Comparison of ENCODE assay signal across 8 cellular contexts in the genomic region with DNA sequence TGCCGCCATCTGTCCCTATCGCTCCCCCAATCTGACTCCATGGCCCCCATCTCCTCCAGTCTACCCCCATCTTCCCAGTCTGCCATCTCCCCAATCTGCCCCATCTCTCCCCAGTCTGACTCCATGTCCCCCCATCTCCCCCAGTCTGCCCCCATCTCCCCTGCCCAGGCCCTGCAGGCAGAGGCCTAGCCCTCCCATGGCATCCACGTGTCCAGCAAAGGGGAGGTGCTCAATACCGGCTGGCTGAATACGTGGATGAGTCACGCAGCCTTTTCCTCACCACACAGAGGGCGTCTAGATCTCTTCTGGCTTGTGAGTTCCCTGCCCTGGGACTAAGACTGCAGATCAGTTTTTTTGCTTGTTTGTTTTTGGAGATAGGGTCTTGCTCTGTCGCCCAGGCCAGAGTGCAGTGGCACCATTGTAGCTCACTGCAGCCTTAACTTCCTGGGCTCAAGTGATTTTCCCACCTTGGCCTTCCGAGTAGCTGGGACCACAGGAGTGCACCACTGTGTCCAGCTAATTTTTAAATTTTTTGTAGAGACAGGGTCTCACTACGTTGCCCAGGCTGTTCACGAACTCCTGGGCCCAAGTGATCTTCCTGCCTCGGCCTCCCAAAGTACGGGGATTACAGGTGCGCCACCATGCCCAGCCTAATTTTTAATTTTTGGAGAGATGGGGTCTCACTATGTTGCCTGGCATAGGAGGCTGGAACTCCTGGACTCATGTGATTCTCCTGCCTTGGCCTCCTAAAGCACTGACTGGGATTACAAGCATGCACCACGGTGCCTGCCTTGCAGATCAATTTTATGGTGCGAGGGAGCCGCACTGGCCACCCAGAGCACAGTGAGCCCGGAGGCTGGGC. TPM values are rescaled to one million over a fixed set of nuclear protein-coding genes. Genes with fewer than 3 reads are reported as not detected.
A peak's percentile ranks its signal among the peaks of the same experiment; 100 is the strongest.
DNase-seq lines count a peak whose midpoint lies in the region; ATAC-seq, FAIRE-seq and TF ChIP-seq lines count a peak whose summit lies in the region.

No MANE protein-coding gene starts in this region.

- H3K4me1 ChIP-seq in ascending aorta (peaks cover 0 to 20% of the 10 kb centered on the region in 2 donors), left ventricle myocardium inferior (peaks cover 42% of the 10 kb centered on the region)

- peak; percentile 83 for FAIRE-seq in urothelium cell line (lab: Jason Lieb, UNC)

- no peak for ATAC-seq in HG02678 (IDR thresholded peaks at IDR 0.05; ENCODE audit: unreplicated experiment)

- H3K27ac ChIP-seq in ascending aorta (peak overlapping the region; percentile 78 to 91), left ventricle myocardium inferior (replicated peaks) (peak overlapping the region; percentile 94)

- TF ChIP-seq CTCF in ascending aorta (IDR thresholded peaks at IDR 0.05) = no peak
- TF ChIP-seq CTCF in left ventricle myocardium inferior (IDR thresholded peaks at IDR 0.05; ENCODE audit: borderline replicate concordance) = no peak

- H3K4me3 ChIP-seq in ascending aorta (peak overlapping the region; percentile 83 to 86), left ventricle myocardium inferior (peak overlapping the region; percentile 94)

- H3K36me3 ChIP-seq in ascending aorta = peaks cover 0 to 19% of the 10 kb centered on the region in 2 donors
- H3K36me3 ChIP-seq in left ventricle myocardium inferior = peaks cover 9% of the 10 kb centered on the region

- no peaks in the 10 kb centered on the region for H3K27me3 ChIP-seq in ascending aorta
- H3K27me3 ChIP-seq in left ventricle myocardium inferior (ENCODE audit: low read depth) = no peaks in the 10 kb centered on the region

- intact Hi-C loops in ascending aorta (cut with DNase I) (loop anchor here (1.0 to 2.0 kb wide), 4 partner anchors 14 to 36 kb away; no protein-coding TSS in a partner anchor), left ventricle myocardium inferior (cut with micrococcal nuclease) (no loop called here), posterior vena cava (cut with DNase I) (no loop called here)

- no peaks in the 10 kb centered on the region for H3K9me3 ChIP-seq in ascending aorta
- H3K9me3 ChIP-seq in left ventricle myocardium inferior (replicated peaks) = no peaks in the 10 kb centered on the region

- DNase-seq in GF-D8 (lab: John Stamatoyannopoulos, UW) = peak; percentile 75
- DNase-seq in LHCN-M2 (ENCODE audit: low read depth) = peak; percentile 97
- peak in 4 of 5 donors; percentile 48 to 71 (median 52) for DNase-seq in T-helper 1 cell
- DNase-seq in ascending aorta (ENCODE audit: low spot score in 2 of 2) = peak; percentile 82 to 94
- peak; percentile 81 for DNase-seq in left ventricle myocardium inferior
- DNase-seq in posterior vena cava (ENCODE audit: low spot score) = peak; percentile 94
- peak; percentile 100 for DNase-seq in urothelium cell line (ENCODE audit: low spot score)

RNA-seq across cellular contexts. Expression of a gene that starts 15.3 kb away (rescaled TPM):
- total RNA-seq in LHCN-M2 (2014; rRNA removed) (4.2 and 4.6 TPM in 2 replicates), ascending aorta (224 TPM), left ventricle myocardium inferior (29.8 TPM), posterior vena cava (10 to 100 TPM in 1 of 2 donors, 1 to 10 TPM in 1; 9.4 to 14.3 TPM)
- polyA plus RNA-seq in LHCN-M2 (2012) = 3.3 TPM

RNA-seq across cellular contexts. Expression of a gene that starts 46.0 kb away (rescaled TPM):
- 0.06 TPM in 1 of 2 replicates, not detected in the other for total RNA-seq in LHCN-M2 (2014; rRNA removed)
- polyA plus RNA-seq in LHCN-M2 (2012) = not detected
- total RNA-seq in ascending aorta = not detected
- not detected for total RNA-seq in left ventricle myocardium inferior
- total RNA-seq in posterior vena cava = not detected

RNA-seq across cellular contexts. Expression of a gene that starts 53.7 kb away (rescaled TPM):
- 6.5 TPM in 2 replicates for total RNA-seq in LHCN-M2 (2014; rRNA removed)
- 4.7 TPM for polyA plus RNA-seq in LHCN-M2 (2012)
- 2.1 TPM for total RNA-seq in ascending aorta
- 8.5 TPM for total RNA-seq in left ventricle myocardium inferior
- 1 to 10 TPM; 5.9 to 8.4 TPM for total RNA-seq in posterior vena cava

RNA-seq across cellular contexts. Expression of a gene that starts 58.9 kb away (rescaled TPM):
- total RNA-seq in LHCN-M2 (2014; rRNA removed) (0.32 and 0.63 TPM in 2 replicates), ascending aorta (11.3 TPM), left ventricle myocardium inferior (3.0 TPM), posterior vena cava (1 to 10 TPM; 5.5 to 6.6 TPM)
- polyA plus RNA-seq in LHCN-M2 (2012) = 1.1 TPM
